ENCODE assay signal across 16 cellular contexts in genomic region chr18:13268746-13269285, GRCh38. TPM values are rescaled to one million over a fixed set of nuclear protein-coding genes. Genes with fewer than 3 reads are reported as not detected.
DNase-seq lines count a peak whose midpoint lies in the region; ATAC-seq and TF ChIP-seq lines count a peak whose summit lies in the region.
"Had no signal": no experiment of that assay in that cellular context is flagged by ENCODE, and none has a peak within 500 bp of the region (broad histone marks: within the 10 kb centered on the region; RNA-seq: fewer than 3 reads in every experiment).

No MANE protein-coding gene starts in this region.

- no peaks in the 10 kb centered on the region for H3K9me3 ChIP-seq in cardiac muscle cell (ENCODE audit: low read depth)
- no peaks in the 10 kb centered on the region for H3K9me3 ChIP-seq in naive thymus-derived CD4-positive, alpha-beta T cell (ENCODE audit: control insufficient read depth in 2 of 3, low read length in 3 of 3)
- H3K9me3 ChIP-seq in tibial artery, result no peaks in the 10 kb centered on the region
- no peaks in the 10 kb centered on the region for H3K9me3 ChIP-seq in ovary
- H3K9me3 ChIP-seq: Peyer's patch, upper lobe of right lung had no signal

- TF ChIP-seq CTCF in cardiac muscle cell (IDR thresholded peaks at IDR 0.05; ENCODE audit: low read depth, low read length), result no peak
- TF ChIP-seq CTCF in brain (conservative IDR thresholded peaks at IDR 0.05), result no peak
- no peak for TF ChIP-seq CTCF in tibial artery (IDR thresholded peaks at IDR 0.05)
- TF ChIP-seq CTCF in ovary (IDR thresholded peaks at IDR 0.05), result no peak

- peaks cover 48% of the 10 kb centered on the region for H3K4me1 Mint-ChIP-seq in brain
- peaks cover 28 to 88% (median 69%) of the 10 kb centered on the region in 7 donors for H3K4me1 Mint-ChIP-seq in naive thymus-derived CD4-positive, alpha-beta T cell
- H3K4me1 Mint-ChIP-seq in immature natural killer cell, result no peaks in the 10 kb centered on the region

- no peaks in the 10 kb centered on the region for H3K27me3 ChIP-seq in cardiac muscle cell
- no peaks in the 10 kb centered on the region for H3K27me3 ChIP-seq in naive thymus-derived CD4-positive, alpha-beta T cell (ENCODE audit: control insufficient read depth in 2 of 2, insufficient read depth in 2 of 2, low read length in 2 of 2)
- H3K27me3 ChIP-seq in tibial artery, result no peaks in the 10 kb centered on the region
- no peaks in the 10 kb centered on the region for H3K27me3 ChIP-seq in ovary
- H3K27me3 ChIP-seq: dorsolateral prefrontal cortex, foreskin keratinocyte, Peyer's patch, upper lobe of right lung had no signal

- WGBS in ovary, 3 donors, result 33 to 49% (median 33%) methylated on average over 2 of the region's 2 CpGs

- POLR2A ChIA-PET in naive thymus-derived CD4-positive, alpha-beta T cell (lab: Charles Lee), result interaction anchor here (0.6 to 1.5 kb wide), 4 partner anchors 9 to 615 kb away, joined by 3 to 6 read pairs (median 3); no protein-coding TSS in a partner anchor

- H3K4me3 Mint-ChIP-seq in brain, result peak overlapping the region in 1 of 5 experiments; percentile 28
- H3K4me3 Mint-ChIP-seq in naive thymus-derived CD4-positive, alpha-beta T cell, result peak overlapping the region in 4 of 10 donors; percentile 3 to 68 (median 25)
- H3K4me3 Mint-ChIP-seq in immature natural killer cell, result no peak overlapping the region
- H3K4me3 Mint-ChIP-seq: naive B cell had no signal

- intact Hi-C loops in left cardiac atrium (cut with DNase I) (loop anchor here in 1 of 2 donors (2.0 kb wide), 1 partner anchor 46 kb away; no protein-coding TSS in a partner anchor), tibial artery (cut with DNase I; ENCODE audit: low total_unique reads) (no loop called here), ovary (cut with DNase I) (no loop called here)
- intact Hi-C loops in naive thymus-derived CD4-positive, alpha-beta T cell (cut with micrococcal nuclease), result loop anchor here in 1 of 2 donors (5.0 kb wide), 1 partner anchor 113 kb away; no protein-coding TSS in a partner anchor

- ATAC-seq in left cardiac atrium, result no peak
- no peak for ATAC-seq in naive thymus-derived CD4-positive, alpha-beta T cell
- no peak for ATAC-seq in GM18870 (IDR thresholded peaks at IDR 0.05; ENCODE audit: unreplicated experiment)
- ATAC-seq: foreskin keratinocyte had no signal

- H3K36me3 Mint-ChIP-seq in brain, result no peaks in the 10 kb centered on the region
- peaks cover 5 to 27% (median 13%) of the 10 kb centered on the region in 5 donors for H3K36me3 Mint-ChIP-seq in naive thymus-derived CD4-positive, alpha-beta T cell
- no peaks in the 10 kb centered on the region for H3K36me3 Mint-ChIP-seq in immature natural killer cell
- H3K36me3 Mint-ChIP-seq: naive B cell had no signal

- no peak for TF ChIP-seq EP300 in ovary (IDR thresholded peaks at IDR 0.05)

- H3K4me3 ChIP-seq in cardiac muscle cell (no peak overlapping the region), tibial artery (no peak overlapping the region), ovary (no peak overlapping the region)
- no peak overlapping the region for H3K4me3 ChIP-seq in naive thymus-derived CD4-positive, alpha-beta T cell (ENCODE audit: low read length)
- H3K4me3 ChIP-seq: Peyer's patch, upper lobe of right lung had no signal

- H3K27me3 Mint-ChIP-seq in brain (peaks cover 4% of the 10 kb centered on the region), immature natural killer cell (ENCODE audit: low read depth in 3 of 3) (peaks cover 0 to 5% (median 3%) of the 10 kb centered on the region in 3 donors)
- peaks cover 0 to 4% (median 0%) of the 10 kb centered on the region in 5 donors for H3K27me3 Mint-ChIP-seq in naive thymus-derived CD4-positive, alpha-beta T cell

- no peak for TF ChIP-seq POLR2A in ovary (IDR thresholded peaks at IDR 0.05)

- H3K4me1 ChIP-seq in cardiac muscle cell (ENCODE audit: low read depth) (peaks cover 41% of the 10 kb centered on the region), tibial artery (peaks cover 10 to 82% (median 68%) of the 10 kb centered on the region in 4 donors), ovary (ENCODE audit: insufficient read depth) (peaks cover 4% of the 10 kb centered on the region)
- peaks cover 0 to 53% of the 10 kb centered on the region in 2 donors for H3K4me1 ChIP-seq in naive thymus-derived CD4-positive, alpha-beta T cell (ENCODE audit: control insufficient read depth in 2 of 2, insufficient read depth in 2 of 2, low read length in 2 of 2)
- H3K4me1 ChIP-seq: foreskin keratinocyte had no signal

- H3K36me3 ChIP-seq in cardiac muscle cell, result no peaks in the 10 kb centered on the region
- H3K36me3 ChIP-seq in naive thymus-derived CD4-positive, alpha-beta T cell (ENCODE audit: control insufficient read depth in 2 of 3, insufficient read depth in 3 of 3, low read length in 3 of 3), result no peaks in the 10 kb centered on the region
- H3K36me3 ChIP-seq in tibial artery, result no peaks in the 10 kb centered on the region
- H3K36me3 ChIP-seq in ovary, result no peaks in the 10 kb centered on the region
- H3K36me3 ChIP-seq: Peyer's patch, upper lobe of right lung had no signal

- H3K27ac Mint-ChIP-seq in brain (peak overlapping the region in 4 of 5 experiments; percentile 51 to 91 (median 77)), immature natural killer cell (peak overlapping the region in 1 of 6 donors; percentile 14)
- H3K27ac Mint-ChIP-seq in naive thymus-derived CD4-positive, alpha-beta T cell, result peak overlapping the region in 7 of 9 donors; percentile 9 to 85 (median 67)

- H3K27ac ChIP-seq in cardiac muscle cell (peak overlapping the region; percentile 20), tibial artery (peak overlapping the region; percentile 69 to 79), ovary (peak overlapping the region in 1 of 2 donors; percentile 31)
- no peak overlapping the region for H3K27ac ChIP-seq in naive thymus-derived CD4-positive, alpha-beta T cell (ENCODE audit: low read depth, low read length)
- H3K27ac ChIP-seq: foreskin keratinocyte, upper lobe of right lung had no signal

- CTCF ChIA-PET in naive thymus-derived CD4-positive, alpha-beta T cell (lab: Charles Lee), result no interaction called here

- H3K9me3 Mint-ChIP-seq in brain, result no peaks in the 10 kb centered on the region
- peaks cover 0 to 26% (median 0%) of the 10 kb centered on the region in 11 donors for H3K9me3 Mint-ChIP-seq in naive thymus-derived CD4-positive, alpha-beta T cell
- no peaks in the 10 kb centered on the region for H3K9me3 Mint-ChIP-seq in immature natural killer cell
- H3K9me3 Mint-ChIP-seq: naive B cell had no signal

- DNase-seq in cardiac muscle cell (ENCODE audit: low read depth in 1 of 2, low spot score in 1 of 2) (no peak), left cardiac atrium (no peak), tibial artery (no peak), ovary (no peak), immature natural killer cell (no peak)
- no peak for DNase-seq in naive thymus-derived CD4-positive, alpha-beta T cell
- DNase-seq: foreskin keratinocyte, naive B cell, NCI-H1092 treated with DMSO at 0.1 percent for 48 hours, NCI-H226, Peyer's patch, T1000 had no signal

RNA-seq across cellular contexts. Expression of gene LDLRAD4, which starts 50.3 kb away (rescaled TPM):
- 7.9 and 10.5 TPM in 2 replicates for total RNA-seq in cardiac muscle cell
- 7.6 and 11.5 TPM in 2 replicates for polyA plus RNA-seq in cardiac muscle cell
- 10 to 100 TPM; 28.9 to 80.2 TPM for total RNA-seq in left cardiac atrium
- polyA plus RNA-seq in brain (ENCODE audit: insufficient read depth, low read depth, low replicate concordance), result 20.2 TPM
- total RNA-seq in naive thymus-derived CD4-positive, alpha-beta T cell, result 10 to 100 TPM; 33.4 to 84.3 (median 60.1) TPM
- 10 to 100 TPM; 13.0 to 19.5 TPM for polyA plus RNA-seq in naive thymus-derived CD4-positive, alpha-beta T cell
- 10 to 100 TPM in 4 of 7 donors, 1 to 10 TPM in 3; 4.1 to 31.6 (median 10.5) TPM for total RNA-seq in ovary
- 1 to 10 TPM; 2.3 to 8.3 TPM for polyA plus RNA-seq in ovary
- polyA plus RNA-seq in immature natural killer cell, result 10 to 100 TPM in 1 of 3 donors, 1 to 10 TPM in 2; 4.8 to 11.3 (median 9.6) TPM
- total RNA-seq: foreskin keratinocyte had no signal
- polyA plus RNA-seq: foreskin keratinocyte had no signal
